29 cellular contexts compared by ENCODE assay signal in the genomic region with DNA sequence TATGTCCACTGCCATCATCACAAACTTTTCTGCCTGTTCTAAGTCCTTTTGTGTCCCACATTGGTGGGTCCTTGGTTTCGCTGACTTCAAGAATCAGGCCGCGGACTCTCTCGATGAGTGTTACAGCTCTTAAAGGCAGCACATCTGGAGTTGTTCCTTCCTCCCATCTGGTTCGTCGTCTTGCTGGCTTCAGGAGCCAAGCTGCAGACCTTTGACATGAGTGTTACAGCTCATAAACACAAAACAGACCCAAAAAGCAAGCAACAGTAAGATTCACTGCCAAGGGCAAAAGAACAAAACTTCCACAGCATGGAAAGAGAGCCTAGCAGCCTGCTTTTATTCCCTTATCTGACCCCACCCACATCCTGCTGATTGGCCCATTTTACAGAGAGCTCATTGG.
"Had no signal": no experiment of that assay in that cellular context is flagged by ENCODE, and none has a peak within 500 bp of the region (broad histone marks: within the 10 kb centered on the region; RNA-seq: fewer than 3 reads in every experiment).

No MANE protein-coding gene starts in this region.

- ATAC-seq: activated CD4-positive, alpha-beta T cell treated with anti-CD3 and anti-CD28 coated beads for 36 hours; activated CD8-positive, alpha-beta memory T cell treated with anti-CD3 and anti-CD28 coated beads, Interleukin-2, amount 10 ng/mL, durations not matched to agents 7 days and 5 days; activated CD8-positive, alpha-beta T cell treated with anti-CD3 and anti-CD28 coated beads, Interleukin-2, amount 10 ng/mL, durations not matched to agents 7 days and 5 days; activated naive CD8-positive, alpha-beta T cell treated with anti-CD3 and anti-CD28 coated beads, Interleukin-2, amount 50 U/mL, for 24 hours; body of pancreas; effector memory CD8-positive, alpha-beta T cell; esophagus mucosa; foreskin keratinocyte; gastrocnemius medialis; heart right ventricle had no signal

- DNase-seq: activated CD4-positive, alpha-beta memory T cell treated with anti-CD3 and anti-CD28 coated beads for 36 hours; activated CD4-positive, alpha-beta T cell treated with anti-CD3 and anti-CD28 coated beads for 36 hours; activated CD4-positive, alpha-beta T cell treated with anti-CD3 and anti-CD28 coated beads, Interleukin-2, amount 10 ng/mL, durations not matched to agents 24 days and 14 days; activated CD4-positive, CD25-positive, alpha-beta regulatory T cell; activated CD4-positive, CD25-positive, alpha-beta regulatory T cell treated with anti-CD3 and anti-CD28 coated beads, Interleukin-2, amount 50 U/mL, for 72 hours; activated CD8-positive, alpha-beta memory T cell treated with anti-CD3 and anti-CD28 coated beads, Interleukin-2, amount 10 ng/mL, durations not matched to agents 7 days and 5 days; activated CD8-positive, alpha-beta memory T cell treated with anti-CD3 and anti-CD28 coated beads, Interleukin-2, amount 50 U/mL, for 4 hours; activated CD8-positive, alpha-beta T cell treated with anti-CD3 and anti-CD28 coated beads, Interleukin-2, amount 10 ng/mL, durations not matched to agents 7 days and 5 days; activated effector memory CD4-positive, alpha-beta T cell treated with anti-CD3 and anti-CD28 coated beads, Interleukin-2, amount 50 U/mL, for 16 hours; activated naive CD4-positive, alpha-beta T cell treated with anti-CD3 and anti-CD28 coated beads for 36 hours; activated naive CD8-positive, alpha-beta T cell treated with anti-CD3 and anti-CD28 coated beads for 36 hours; activated naive CD8-positive, alpha-beta T cell treated with anti-CD3 and anti-CD28 coated beads, Interleukin-2, amount 50 U/mL, for 24 hours; activated T-cell treated with anti-CD3 and anti-CD28 coated beads, Interleukin-2, amount 50 U/mL, for 1 hour; activated T-cell treated with anti-CD3 and anti-CD28 coated beads, Interleukin-2, amount 50 U/mL, for 48 hours; adrenal gland; amygdala; aorta; caudate nucleus; cortex of kidney; dermis blood vessel endothelial cell; effector CD4-positive, alpha-beta T cell; effector memory CD8-positive, alpha-beta T cell; foreskin keratinocyte; gastrocnemius medialis; heart right ventricle; T-helper 2 cell had no signal

- H3K27ac ChIP-seq: adrenal gland, body of pancreas, foreskin keratinocyte, gastrocnemius medialis, heart right ventricle had no signal

- H3K9me3 ChIP-seq: adrenal gland, body of pancreas, gastrocnemius medialis, heart right ventricle had no signal

- H3K4me1 ChIP-seq: adrenal gland, body of pancreas, foreskin keratinocyte, gastrocnemius medialis, heart right ventricle had no signal

- H3K36me3 ChIP-seq: adrenal gland, gastrocnemius medialis, heart right ventricle had no signal

- H3K27me3 ChIP-seq: body of pancreas, foreskin keratinocyte had no signal

- H3K4me3 ChIP-seq: adrenal gland, body of pancreas, gastrocnemius medialis, heart right ventricle had no signal

- FAIRE-seq: colon had no signal
